In genomic region chr13:37288057-37288720, GRCh38 we compare ENCODE assay signal across 20 cellular contexts.
"Had no signal": no experiment of that assay in that cellular context is flagged by ENCODE, and none has a peak within 500 bp of the region (broad histone marks: within the 10 kb centered on the region; RNA-seq: fewer than 3 reads in every experiment).

No MANE protein-coding gene starts in this region.

- DNase-seq: activated CD4-positive, alpha-beta T cell treated with anti-CD3 and anti-CD28 coated beads, Interleukin-2, amount 10 ng/mL, durations not matched to agents 7 days and 5 days; activated CD8-positive, alpha-beta memory T cell treated with anti-CD3 and anti-CD28 coated beads, Interleukin-2, amount 50 U/mL, for 4 hours; activated naive CD4-positive, alpha-beta T cell treated with anti-CD3 and anti-CD28 coated beads, Interleukin-2, amount 50 U/mL, for 16 hours; activated T-cell treated with anti-CD3 and anti-CD28 coated beads, Interleukin-2, amount 50 U/mL, for 4 hours; aorta; brain microvascular endothelial cell; cerebellar nuclear complex; cortex of kidney; effector memory CD4-positive, alpha-beta T cell; foreskin keratinocyte; kidney glomerular epithelial cell; posterior cingulate gyrus; retina; stimulated activated CD4-positive, alpha-beta T cell treated with anti-CD3 and anti-CD28 coated beads, Interleukin-2, amount 100 ng/mL, for 24 hours; stimulated activated naive CD4-positive, alpha-beta T cell treated with Interleukin-2 at 50 U/mL for 16 hours; T1000; thyroid gland had no signal

- H3K4me3 Mint-ChIP-seq: activated CD4-positive, alpha-beta T cell treated with anti-CD3 and anti-CD28 coated beads, Interleukin-2, amount 10 ng/mL, durations not matched to agents 7 days and 5 days; activated T-cell treated with anti-CD3 and anti-CD28 coated beads, Interleukin-2, amount 50 U/mL, for 4 hours; mesothelial cell of epicardium; nephron had no signal

- H3K4me1 Mint-ChIP-seq: activated CD4-positive, alpha-beta T cell treated with anti-CD3 and anti-CD28 coated beads, Interleukin-2, amount 10 ng/mL, durations not matched to agents 7 days and 5 days; mesothelial cell of epicardium; nephron had no signal

- H3K27ac ChIP-seq: brain microvascular endothelial cell, foreskin keratinocyte, thyroid gland had no signal

- H3K9me3 Mint-ChIP-seq: activated CD4-positive, alpha-beta T cell treated with anti-CD3 and anti-CD28 coated beads, Interleukin-2, amount 10 ng/mL, durations not matched to agents 7 days and 5 days had no signal

- ATAC-seq: activated T-cell treated with anti-CD3 and anti-CD28 coated beads, Interleukin-2, amount 50 U/mL, for 4 hours; foreskin keratinocyte had no signal

- H3K9me3 ChIP-seq: thyroid gland had no signal

- H3K27me3 Mint-ChIP-seq: activated CD4-positive, alpha-beta T cell treated with anti-CD3 and anti-CD28 coated beads, Interleukin-2, amount 10 ng/mL, durations not matched to agents 7 days and 5 days had no signal

- H3K36me3 ChIP-seq: brain microvascular endothelial cell, thyroid gland had no signal

- H3K27me3 ChIP-seq: brain microvascular endothelial cell, foreskin keratinocyte, thyroid gland had no signal

- H3K4me1 ChIP-seq: foreskin keratinocyte, thyroid gland had no signal

- H3K27ac Mint-ChIP-seq: activated CD4-positive, alpha-beta T cell treated with anti-CD3 and anti-CD28 coated beads, Interleukin-2, amount 10 ng/mL, durations not matched to agents 7 days and 5 days; mesothelial cell of epicardium; nephron had no signal

- H3K4me3 ChIP-seq: lung, thyroid gland had no signal
